Comparison of ENCODE assay signal across 8 cellular contexts in genomic region chr13:22926176-22927007, GRCh38.
DNase-seq lines count a peak whose midpoint lies in the region; ATAC-seq and TF ChIP-seq lines count a peak whose summit lies in the region.

No MANE protein-coding gene starts in this region.

- H3K27me3 ChIP-seq in duodenal mucosa (ENCODE audit: control insufficient read depth in 1 of 2, insufficient read depth in 2 of 2, low read length in 2 of 2) (no peaks in the 10 kb centered on the region), uterus (no peaks in the 10 kb centered on the region)

- TF ChIP-seq CTCF in mucosa of descending colon (IDR thresholded peaks at IDR 0.05) (no peak), uterus (IDR thresholded peaks at IDR 0.05) (peak in 1 of 4 experiments; percentile 10)

- peak in 1 of 2 donors; percentile 41 for TF ChIP-seq POLR2A in uterus (IDR thresholded peaks at IDR 0.05)

- no peak overlapping the region for H3K9ac ChIP-seq in duodenal mucosa (ENCODE audit: low read depth in 1 of 2, low read length in 2 of 2)

- no peak overlapping the region for H3K27ac ChIP-seq in duodenal mucosa (ENCODE audit: low read depth, low read length)
- peak overlapping the region; percentile 79 to 89 for H3K27ac ChIP-seq in uterus

- H3K4me3 ChIP-seq in duodenal mucosa (ENCODE audit: low read depth in 1 of 2, low read length in 2 of 2) (peak overlapping the region; percentile 15 to 50), mucosa of descending colon (no peak overlapping the region), uterus (peak overlapping the region; percentile 21 to 47)

- ATAC-seq in Right ventricle myocardium inferior: peak; percentile 97
- peak; percentile 84 for ATAC-seq in mucosa of descending colon
- ATAC-seq in GM18870 (IDR thresholded peaks at IDR 0.05; ENCODE audit: unreplicated experiment): no peak

- H3K4me1 ChIP-seq in duodenal mucosa (ENCODE audit: control insufficient read depth in 1 of 2, insufficient read depth in 2 of 2, low read length in 2 of 2) (no peaks in the 10 kb centered on the region), mucosa of descending colon (ENCODE audit: low read depth) (no peaks in the 10 kb centered on the region), uterus (no peaks in the 10 kb centered on the region)

- intact Hi-C loops in Right ventricle myocardium inferior (cut with DNase I): no loop called here
- intact Hi-C loops in cardiac septum (cut with DNase I): no loop called here
- intact Hi-C loops in mucosa of descending colon (cut with DNase I, micrococcal nuclease): no loop called here
- intact Hi-C loops in uterus (cut with DNase I; ENCODE audit: low total_unique reads): no loop called here

- H3K36me3 ChIP-seq in duodenal mucosa (ENCODE audit: control insufficient read depth in 1 of 2, insufficient read depth in 2 of 2, low read length in 2 of 2): no peaks in the 10 kb centered on the region
- H3K36me3 ChIP-seq in mucosa of descending colon (ENCODE audit: low read depth): no peaks in the 10 kb centered on the region
- no peaks in the 10 kb centered on the region for H3K36me3 ChIP-seq in uterus

- DNase-seq in Right ventricle myocardium inferior (ENCODE audit: missing footprints): peak; percentile 85
- no peak for DNase-seq in cardiac septum (ENCODE audit: low spot score)
- DNase-seq in mucosa of descending colon: peak; percentile 69 to 81 (median 76)
- DNase-seq in uterus: peak; percentile 84 to 87
- DNase-seq in stimulated activated CD4-positive, alpha-beta T cell treated with anti-CD3 and anti-CD28 coated beads, Interleukin-4, amount 100 ng/mL, for 1 hour: no peak
- DNase-seq in RPMI8226: no peak

- H3K9me3 ChIP-seq in duodenal mucosa (ENCODE audit: control insufficient read depth in 1 of 2, low read length in 2 of 2) (no peaks in the 10 kb centered on the region), mucosa of descending colon (no peaks in the 10 kb centered on the region), uterus (no peaks in the 10 kb centered on the region)

Comparison
In these comparisons a context has a peak if more than half of its experiments do, and no peak if none do; other contexts are left out.
1. DNase-seq: peak in Right ventricle myocardium inferior (single experiment), mucosa of descending colon (3 of 3) and uterus (2 of 2); none in cardiac septum (single experiment), stimulated activated CD4-positive, alpha-beta T cell treated with anti-CD3 and anti-CD28 coated beads, Interleukin-4, amount 100 ng/mL, for 1 hour (single experiment) and RPMI8226 (single experiment).